In the genomic region with DNA sequence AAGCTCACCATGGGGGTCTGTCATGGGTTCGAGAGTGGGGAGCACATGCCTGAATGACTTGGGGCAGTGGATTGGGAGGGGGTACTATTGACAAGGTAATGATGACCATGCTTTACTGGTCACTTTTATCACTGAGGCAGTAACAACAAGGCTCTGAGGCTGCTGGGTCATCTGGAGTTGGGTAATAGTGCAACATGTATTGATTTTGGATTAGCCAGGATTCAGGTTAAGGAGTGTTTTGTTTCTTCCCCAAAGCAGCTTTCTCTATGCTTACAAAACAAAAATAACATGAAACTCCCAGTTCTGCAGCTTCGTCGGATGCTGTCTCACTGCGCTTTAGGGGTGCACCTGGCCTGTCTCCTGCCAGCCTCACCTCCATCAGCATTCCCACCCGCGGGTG, we compare ENCODE assay signal across 23 cellular contexts.
"Had no signal": no experiment of that assay in that cellular context is flagged by ENCODE, and none has a peak within 500 bp of the region (broad histone marks: within the 10 kb centered on the region; RNA-seq: fewer than 3 reads in every experiment).

No MANE protein-coding gene starts in this region.

- H2AFZ ChIP-seq: hepatocyte had no signal

- DNase-seq: colonic mucosa; effector CD8-positive, alpha-beta T cell; foreskin keratinocyte; heart left ventricle; left cardiac atrium; left ventricle myocardium inferior; lower lobe of right lung; natural killer cell; pancreas; sigmoid colon; stimulated activated CD4-positive, alpha-beta T cell treated with anti-CD3 and anti-CD28 coated beads, Interleukin-2, amount 100 ng/mL, for 24 hours; stimulated activated CD4-positive, alpha-beta T cell treated with anti-CD3 and anti-CD28 coated beads, Interleukin-4, amount 100 ng/mL, for 24 hours; stimulated activated naive CD4-positive, alpha-beta T cell treated with Interleukin-2 at 50 U/mL for 16 hours; stomach; thyroid gland; upper lobe of left lung had no signal

- H3K4me3 ChIP-seq: colonic mucosa, esophagus muscularis mucosa, gastroesophageal sphincter, heart left ventricle, hepatocyte, left ventricle myocardium inferior, lower lobe of right lung, pancreas, prostate gland, right atrium auricular region, sigmoid colon, stomach, thyroid gland, upper lobe of left lung had no signal

- H3K9me3 ChIP-seq: colonic mucosa, esophagus muscularis mucosa, gastroesophageal sphincter, heart left ventricle, left ventricle myocardium inferior, lower lobe of right lung, neutrophil, pancreas, prostate gland, right atrium auricular region, sigmoid colon, stomach, thyroid gland, upper lobe of left lung had no signal

- H3K27me3 ChIP-seq: colonic mucosa, esophagus muscularis mucosa, foreskin keratinocyte, gastroesophageal sphincter, heart left ventricle, hepatocyte, pancreas, right atrium auricular region, sigmoid colon, stomach, thyroid gland, upper lobe of left lung had no signal

- H3K36me3 ChIP-seq: colonic mucosa, esophagus muscularis mucosa, gastroesophageal sphincter, heart left ventricle, left ventricle myocardium inferior, lower lobe of right lung, neutrophil, pancreas, prostate gland, right atrium auricular region, sigmoid colon, stomach, thyroid gland, upper lobe of left lung had no signal

- H3K79me2 ChIP-seq: hepatocyte had no signal

- H3K4me1 ChIP-seq: colonic mucosa, foreskin keratinocyte, lower lobe of right lung, pancreas had no signal

- ATAC-seq: foreskin keratinocyte; gastroesophageal sphincter; heart left ventricle; left cardiac atrium; lower lobe of right lung; natural killer cell; pancreas; stimulated activated effector memory CD8-positive, alpha-beta T cell treated with anti-CD3 and anti-CD28 coated beads, Interleukin-12 subunit alpha, Interleukin-12 subunit beta, amount 100 ng/mL, for 72 hours had no signal

- H3K4me2 ChIP-seq: hepatocyte had no signal

- H3K27ac ChIP-seq: colonic mucosa, esophagus muscularis mucosa, foreskin keratinocyte, gastroesophageal sphincter, heart left ventricle, hepatocyte, left ventricle myocardium inferior, lower lobe of right lung, neutrophil, pancreas, prostate gland, right atrium auricular region, sigmoid colon, stomach, thyroid gland, upper lobe of left lung had no signal
